In the genomic region with DNA sequence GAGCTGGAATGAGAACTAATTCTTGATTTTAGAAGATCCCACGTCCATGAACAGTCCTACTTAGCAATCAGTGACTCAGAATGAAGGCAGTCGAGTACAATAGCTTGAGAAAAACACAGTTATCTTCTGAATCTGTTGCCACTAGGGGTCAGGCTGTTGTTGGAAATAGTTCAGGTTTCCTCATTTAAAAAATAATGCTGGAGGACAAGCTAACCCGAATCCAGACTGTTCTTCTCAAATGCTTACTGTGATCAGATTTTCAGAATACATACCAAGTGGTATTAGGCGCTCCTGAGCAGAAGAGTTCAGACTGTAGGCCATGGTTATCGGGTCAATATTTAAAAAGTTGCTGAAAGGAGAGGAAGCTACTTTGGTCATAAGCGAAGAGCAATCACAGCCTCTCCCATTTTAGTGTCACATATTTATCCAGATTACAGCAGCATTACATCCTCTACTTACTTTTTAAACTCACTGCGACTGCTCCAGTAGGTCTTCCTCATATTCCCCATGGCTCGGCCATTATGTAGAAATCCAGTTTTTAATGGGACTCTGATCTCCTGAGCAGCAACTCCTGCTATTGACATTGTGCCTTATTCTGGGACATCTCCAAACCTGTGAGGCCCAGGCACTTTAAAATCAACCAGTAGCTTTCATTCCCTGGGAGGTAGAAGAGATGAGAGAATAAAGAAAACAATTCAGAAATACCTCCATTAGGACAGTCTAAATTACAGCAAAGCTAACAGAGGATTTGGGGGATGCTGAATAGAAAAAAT, we compare ENCODE assay signal across 8 cellular contexts. TPM values are rescaled to one million over a fixed set of nuclear protein-coding genes. Genes with fewer than 3 reads are reported as not detected.
DNase-seq lines count a peak whose midpoint lies in the region; ATAC-seq and TF ChIP-seq lines count a peak whose summit lies in the region.

No MANE protein-coding gene starts in this region.

- CTCF ChIA-PET in HCT116 (lab: Charles Lee) = interaction anchor here (1.1 to 2.0 kb wide), 7 partner anchors 9 to 336 kb away, joined by 3 to 23 read pairs (median 4); no protein-coding TSS in a partner anchor

- no peaks in the 10 kb centered on the region for H3K9me2 ChIP-seq in HCT116 (ENCODE audit: insufficient read depth)

- peaks cover 97% of the 10 kb centered on the region for H4K20me1 ChIP-seq in HCT116 (ENCODE audit: insufficient read depth)

- intact Hi-C loops in HCT116 (cut with micrococcal nuclease) = no loop called here
- intact Hi-C loops in Right ventricle myocardium superior (cut with DNase I) = no loop called here

- no peak overlapping the region for H3K4me3 Mint-ChIP-seq in activated naive CD8-positive, alpha-beta T cell treated with anti-CD3 and anti-CD28 coated beads for 36 hours

- H3K4me2 ChIP-seq in HCT116 (ENCODE audit: low read length) = no peak overlapping the region
- H3K4me2 ChIP-seq in parathyroid adenoma (ENCODE audit: low read length) = peak overlapping the region; percentile 42

- peaks cover 17% of the 10 kb centered on the region for H3K27me3 Mint-ChIP-seq in activated naive CD8-positive, alpha-beta T cell treated with anti-CD3 and anti-CD28 coated beads for 36 hours

- TF ChIP-seq RAD21 in HCT116 (IDR thresholded peaks at IDR 0.05; ENCODE audit: low read depth) = no peak

- H3K4me1 ChIP-seq in HCT116 (ENCODE audit: control insufficient read depth in 1 of 2, insufficient read depth in 2 of 2, low read length in 2 of 2) (peaks cover 72 to 96% of the 10 kb centered on the region in 2 experiments), parathyroid adenoma (peaks cover 18% of the 10 kb centered on the region)

- no peaks in the 10 kb centered on the region for H3K36me3 Mint-ChIP-seq in activated naive CD8-positive, alpha-beta T cell treated with anti-CD3 and anti-CD28 coated beads for 36 hours

- no peak overlapping the region for H3K4me3 ChIP-seq in HCT116 (replicated peaks in 1 of 2; ENCODE audit: low read depth in 1 of 2, low read length in 2 of 2)
- no peak overlapping the region for H3K4me3 ChIP-seq in parathyroid adenoma (ENCODE audit: low read depth, low read length)

- 0 out of 2 replicates have a peak overlapping the region, but pooled peaks have one; percentile 5 for H3K9ac ChIP-seq in HCT116 (ENCODE audit: low read length)
- no peak overlapping the region for H3K9ac ChIP-seq in parathyroid adenoma

- RAD21 ChIA-PET in HCT116 (lab: Charles Lee; ENCODE audit: low non-redundant PET in 1 of 2, low total read pairs in 2 of 2, uncharacterized antibody in 2 of 2, unreplicated experiment in 2 of 2) = interaction anchor here in 1 of 2 experiments (1.4 kb wide), 1 partner anchor 300 kb away, joined by 10 read pairs; no protein-coding TSS in a partner anchor

- no peak overlapping the region for H3K27ac Mint-ChIP-seq in activated naive CD8-positive, alpha-beta T cell treated with anti-CD3 and anti-CD28 coated beads for 36 hours

- peak; percentile 64 for DNase-seq in COR-L47 (lab: John Stamatoyannopoulos, UW)
- DNase-seq in HCT116 (ENCODE audit: low read depth, low spot score) = no peak
- peak; percentile 58 for DNase-seq in NOMO-1 treated with DMSO at 0.1 percent for 48 hours (lab: John Stamatoyannopoulos, UW; ENCODE audit: unreplicated experiment)
- peak; percentile 11 for DNase-seq in activated naive CD8-positive, alpha-beta T cell treated with anti-CD3 and anti-CD28 coated beads for 36 hours
- DNase-seq in Right ventricle myocardium superior = no peak

- BruUV-seq in HCT116 (replicated peaks; lab: Mats Ljungman, UMichigan) = no TSS peak

- H3K27ac ChIP-seq in HCT116 (ENCODE audit: low read depth, low read length) (peak overlapping the region; percentile 43), parathyroid adenoma (peak overlapping the region; percentile 63)

- H3K36me3 ChIP-seq in HCT116 (ENCODE audit: control insufficient read depth in 1 of 2, insufficient read depth in 2 of 2, low read length in 2 of 2) = peaks cover 52 to 80% of the 10 kb centered on the region in 2 experiments
- no peaks in the 10 kb centered on the region for H3K36me3 ChIP-seq in parathyroid adenoma (ENCODE audit: control insufficient read depth, insufficient read depth, low read length)

- TF ChIP-seq CTCF in HCT116 (IDR thresholded peaks at IDR 0.05 in 2 of 3, conservative IDR thresholded peaks at IDR 0.05 in 1 of 3; ENCODE audit: borderline replicate concordance in 1 of 3, insufficient read depth in 1 of 3, low read depth in 2 of 3, low read length in 2 of 3) (peak in 2 of 3 experiments; percentile 30 to 71; a peak in 3 of 6 replicates), parathyroid adenoma (IDR thresholded peaks at IDR 0.05) (peak; percentile 59)

- H3K4me1 Mint-ChIP-seq in activated naive CD8-positive, alpha-beta T cell treated with anti-CD3 and anti-CD28 coated beads for 36 hours = peaks cover 7% of the 10 kb centered on the region

- H2AFZ ChIP-seq in HCT116 (ENCODE audit: low read depth, low read length, poor library complexity, severe bottlenecking) (no peak overlapping the region), parathyroid adenoma (no peak overlapping the region)

- ATAC-seq in HCT116 (peak; percentile 40), Right ventricle myocardium superior (ENCODE audit: poor library complexity) (peak; percentile 79), GM18873 (IDR thresholded peaks at IDR 0.05; ENCODE audit: low FRiP score, unreplicated experiment) (no peak), GM21723 (IDR thresholded peaks at IDR 0.05; ENCODE audit: unreplicated experiment) (no peak)

- H3K27me3 ChIP-seq in HCT116 (ENCODE audit: insufficient read depth, low read length) (no peaks in the 10 kb centered on the region), parathyroid adenoma (ENCODE audit: control insufficient read depth, insufficient read depth, low read length) (no peaks in the 10 kb centered on the region)

- no peak for TF ChIP-seq POLR2A in HCT116 (IDR thresholded peaks at IDR 0.05; ENCODE audit: borderline replicate concordance, extremely low read depth, insufficient read depth, insufficient read length)

- H3K9me3 Mint-ChIP-seq in activated naive CD8-positive, alpha-beta T cell treated with anti-CD3 and anti-CD28 coated beads for 36 hours = no peaks in the 10 kb centered on the region

- no peaks in the 10 kb centered on the region for H3K9me3 ChIP-seq in HCT116 (ENCODE audit: control insufficient read depth in 1 of 2, insufficient read depth in 1 of 2, low read depth in 1 of 2, low read length in 2 of 2)
- H3K9me3 ChIP-seq in parathyroid adenoma (ENCODE audit: control insufficient read depth, low read length) = no peaks in the 10 kb centered on the region

- POLR2A ChIA-PET in HCT116 (lab: Charles Lee) = interaction anchor here (0.8 to 1.4 kb wide), 2 partner anchors 9 to 299 kb away, joined by 3 to 4 read pairs; no protein-coding TSS in a partner anchor

- H3K79me2 ChIP-seq in HCT116 (ENCODE audit: insufficient read depth, low read length) = peaks cover 100% of the 10 kb centered on the region
- H3K79me2 ChIP-seq in parathyroid adenoma = peaks cover 7% of the 10 kb centered on the region

TF ChIP-seq in HCT116, 20 proteins besides CTCF, POLR2A, EP300 and RAD21:
- TF ChIP-seq POLR2AphosphoS5 (IDR thresholded peaks at IDR 0.05; ENCODE audit: low read depth, low read length) (peak; percentile 90), JUND (IDR thresholded peaks at IDR 0.05) (no peak), CBX3 (IDR thresholded peaks at IDR 0.05; ENCODE audit: low read depth) (no peak), TCF7L2 (IDR thresholded peaks at IDR 0.05; ENCODE audit: borderline replicate concordance, extremely low read depth, insufficient read depth, insufficient read length) (no peak), SP1 (IDR thresholded peaks at IDR 0.05; ENCODE audit: low read depth) (no peak)
TF ChIP-seq in HCT116: peak in this region for 1.

RNA-seq across cellular contexts. Expression of gene ERRFI1, which starts 10.9 kb away (rescaled TPM):
- 777 TPM for total RNA-seq in HCT116 (2021; ENCODE audit: unreplicated experiment)
- 536 and 725 TPM in 2 replicates for polyA plus RNA-seq in HCT116 (2012)
- total RNA-seq in activated naive CD8-positive, alpha-beta T cell treated with anti-CD3 and anti-CD28 coated beads for 36 hours = 1 to 10 TPM; 1.2 to 1.4 TPM
- total RNA-seq in Right ventricle myocardium superior = 11.1 TPM

RNA-seq across cellular contexts. Expression of gene PARK7, which starts 53.7 kb away (rescaled TPM):
- total RNA-seq in HCT116 (2021; ENCODE audit: unreplicated experiment) (370 TPM), Right ventricle myocardium superior (361 TPM)
- 294 and 378 TPM in 2 replicates for polyA plus RNA-seq in HCT116 (2012)
- total RNA-seq in activated naive CD8-positive, alpha-beta T cell treated with anti-CD3 and anti-CD28 coated beads for 36 hours = 100 to 1,000 TPM; 565 to 569 TPM

Comparison
In these comparisons a context has a peak if more than half of its experiments do, and no peak if none do; other contexts are left out.
1. DNase-seq: peak in COR-L47 (single experiment), NOMO-1 treated with DMSO at 0.1 percent for 48 hours (single experiment) and activated naive CD8-positive, alpha-beta T cell treated with anti-CD3 and anti-CD28 coated beads for 36 hours (single experiment); none in HCT116 (single experiment) and Right ventricle myocardium superior (single experiment).
2. ATAC-seq: peak in HCT116 (single experiment) and Right ventricle myocardium superior (single experiment); none in GM18873 (single experiment) and GM21723 (single experiment).
3. RNA of gene ERRFI1, which starts 10.9 kb away (total RNA-seq): 777 TPM in HCT116 (single experiment); 11.1 TPM in Right ventricle myocardium superior (single experiment) and 1.2 to 1.4 TPM in activated naive CD8-positive, alpha-beta T cell treated with anti-CD3 and anti-CD28 coated beads for 36 hours; every median in the first group is over 10 times any median in the second.